Comparison of ENCODE assay signal across 18 cellular contexts in genomic region chr7:152853236-152853635, GRCh38.
DNase-seq lines count a peak whose midpoint lies in the region; ATAC-seq and TF ChIP-seq lines count a peak whose summit lies in the region.
"Had no signal": no experiment of that assay in that cellular context is flagged by ENCODE, and none has a peak within 500 bp of the region (broad histone marks: within the 10 kb centered on the region; RNA-seq: fewer than 3 reads in every experiment).

No MANE protein-coding gene starts in this region.

- peaks cover 12% of the 10 kb centered on the region for H3K4me1 Mint-ChIP-seq in nephron progenitor cell
- peaks cover 1% of the 10 kb centered on the region for H3K4me1 Mint-ChIP-seq in osteocyte (ENCODE audit: unreplicated experiment)
- H3K4me1 Mint-ChIP-seq: B cell had no signal

- H3K27ac ChIP-seq in HEK293 (ENCODE audit: extremely low read depth, low read depth, low read length) = no peak overlapping the region
- no peak overlapping the region for H3K27ac ChIP-seq in SJCRH30
- H3K27ac ChIP-seq: BLaER1 treated with 17β-estradiol and CSF1 and Interleukin-3, amounts not matched to agents 10 nM and 100 nM had no signal

- TF ChIP-seq CTCF in HEK293 (tag by site-specific recombination; IDR thresholded peaks at IDR 0.05) (no peak), nephron progenitor cell (IDR thresholded peaks at IDR 0.05) (no peak), osteocyte (IDR thresholded peaks at IDR 0.05) (no peak)

- H3K4me1 ChIP-seq in HEK293 (ENCODE audit: control insufficient read depth, insufficient read depth, low read length) = no peaks in the 10 kb centered on the region
- H3K4me1 ChIP-seq in SJCRH30 = no peaks in the 10 kb centered on the region

- peaks cover 61% of the 10 kb centered on the region for H3K36me3 Mint-ChIP-seq in nephron progenitor cell (ENCODE audit: low read depth)
- peaks cover 11% of the 10 kb centered on the region for H3K36me3 Mint-ChIP-seq in osteocyte (ENCODE audit: unreplicated experiment)

- H3K9me3 ChIP-seq in HEK293 (ENCODE audit: control insufficient read depth, insufficient read depth, low read depth, low read length) (no peaks in the 10 kb centered on the region), SJCRH30 (replicated peaks) (no peaks in the 10 kb centered on the region)
- H3K9me3 ChIP-seq: BLaER1 treated with 17β-estradiol and CSF1 and Interleukin-3, amounts not matched to agents 10 nM and 100 nM had no signal

- H3K9me3 Mint-ChIP-seq in nephron progenitor cell (no peaks in the 10 kb centered on the region), osteocyte (ENCODE audit: unreplicated experiment) (no peaks in the 10 kb centered on the region)
- H3K9me3 Mint-ChIP-seq: CD8-positive, alpha-beta T cell; GM23338 had no signal

- no peak overlapping the region for H3K4me3 Mint-ChIP-seq in nephron progenitor cell
- no peak overlapping the region for H3K4me3 Mint-ChIP-seq in osteocyte (ENCODE audit: unreplicated experiment)
- H3K4me3 Mint-ChIP-seq: B cell; CD8-positive, alpha-beta T cell; GM23338 had no signal

- no peak for ATAC-seq in GM19452 (IDR thresholded peaks at IDR 0.05; ENCODE audit: unreplicated experiment)
- ATAC-seq: CD8-positive, alpha-beta T cell; GM12878; GM23338; HCT116 had no signal

- peaks cover 0 to 24% of the 10 kb centered on the region in 2 experiments; a peak in 2 of 3 replicates for H3K36me3 ChIP-seq in HEK293 (ENCODE audit: control insufficient read depth in 2 of 2, insufficient read depth in 1 of 2, low read length in 2 of 2)
- H3K36me3 ChIP-seq in SJCRH30 = no peaks in the 10 kb centered on the region

- DNase-seq in D341Med (ENCODE audit: low spot score) (peak; percentile 32), nephron progenitor cell (no peak), osteocyte (ENCODE audit: extremely low spot score, unreplicated experiment) (peak; percentile 83), SJCRH30 (no peak)
- DNase-seq: Calu3; CD8-positive, alpha-beta T cell; DMS 273 treated with DMSO at 0.1 percent for 48 hours; DMS53; DND-41; EL; IMR-90 had no signal

- H3K4me3 ChIP-seq in HEK293 (ENCODE audit: low read depth, low read length) (no peak overlapping the region), SJCRH30 (no peak overlapping the region)
- H3K4me3 ChIP-seq: BLaER1 treated with 17β-estradiol and CSF1 and Interleukin-3, amounts not matched to agents 10 nM and 100 nM; GM12878; GM23338 had no signal

- H3K27me3 Mint-ChIP-seq in nephron progenitor cell (ENCODE audit: low read depth, poor library complexity) = no peaks in the 10 kb centered on the region
- no peaks in the 10 kb centered on the region for H3K27me3 Mint-ChIP-seq in osteocyte (ENCODE audit: unreplicated experiment)
- H3K27me3 Mint-ChIP-seq: B cell had no signal

- H3K27ac Mint-ChIP-seq in nephron progenitor cell (peak overlapping the region; percentile 96), osteocyte (ENCODE audit: unreplicated experiment) (no peak overlapping the region)
- H3K27ac Mint-ChIP-seq: B cell; CD8-positive, alpha-beta T cell; GM23338 had no signal

- POLR2A ChIA-PET in HEK293 (lab: Yijun Ruan, JAX) = no interaction called here

- no peaks in the 10 kb centered on the region for H3K27me3 ChIP-seq in SJCRH30
- H3K27me3 ChIP-seq: BLaER1 treated with 17β-estradiol and CSF1 and Interleukin-3, amounts not matched to agents 10 nM and 100 nM had no signal

- CTCF ChIA-PET in HEK293 (lab: Yijun Ruan, JAX) = no interaction called here

TF ChIP-seq in HEK293, 187 proteins besides CTCF, POLR2A, EP300 and RAD21:
- TF ChIP-seq SALL2 (tag by site-specific recombination; IDR thresholded peaks at IDR 0.05; ENCODE audit: borderline replicate concordance) = no peak
- peak; percentile 25; the same call in 1 of the 2 replicates for TF ChIP-seq EGR2 (tag by site-specific recombination; IDR thresholded peaks at IDR 0.05; ENCODE audit: low read depth)

Comparison
In these comparisons a context has a peak if more than half of its experiments do, and no peak if none do; other contexts are left out.
1. DNase-seq: peak in D341Med (single experiment) and osteocyte (single experiment); none in nephron progenitor cell (single experiment) and SJCRH30 (0 of 2).